ENCODE assay signal across 25 cellular contexts in genomic region chr3:183094711-183095110, GRCh38. TPM values are rescaled to one million over a fixed set of nuclear protein-coding genes. Genes with fewer than 3 reads are reported as not detected.
DNase-seq lines count a peak whose midpoint lies in the region; ATAC-seq and TF ChIP-seq lines count a peak whose summit lies in the region.
"Had no signal": no experiment of that assay in that cellular context is flagged by ENCODE, and none has a peak within 500 bp of the region (broad histone marks: within the 10 kb centered on the region; RNA-seq: fewer than 3 reads in every experiment).

No MANE protein-coding gene starts in this region.

- POLR2A ChIA-PET in activated CD4-positive, alpha-beta memory T cell treated with anti-CD3 and anti-CD28 coated beads for 36 hours (lab: Charles Lee): no interaction called here
- POLR2A ChIA-PET in activated CD4-positive, alpha-beta memory T cell treated with anti-CD3 and anti-CD28 coated beads, Interleukin-2, amount 10 ng/mL, durations not matched to agents 7 days and 5 days (lab: Charles Lee): no interaction called here

- no peak for ATAC-seq in HG02981 (IDR thresholded peaks at IDR 0.05; ENCODE audit: unreplicated experiment)
- ATAC-seq: activated CD4-positive, CD25-positive, alpha-beta regulatory T cell treated with anti-CD3 and anti-CD28 coated beads, Interleukin-2, amount 50 U/mL, for 24 hours; activated CD8-positive, alpha-beta T cell treated with anti-CD3 and anti-CD28 coated beads for 36 hours; activated naive CD4-positive, alpha-beta T cell treated with anti-CD3 and anti-CD28 coated beads, Interleukin-2, amount 50 U/mL, for 72 hours; GM23338; natural killer cell treated with Interleukin-12 subunit alpha and Interleukin-12 subunit beta and Interleukin-15 and Interleukin-18, amount 100 ng/mL, for 72 hours had no signal

- no peaks in the 10 kb centered on the region for H3K27me3 Mint-ChIP-seq in activated CD4-positive, alpha-beta memory T cell treated with anti-CD3 and anti-CD28 coated beads for 36 hours
- no peaks in the 10 kb centered on the region for H3K27me3 Mint-ChIP-seq in activated CD4-positive, alpha-beta memory T cell treated with anti-CD3 and anti-CD28 coated beads, Interleukin-2, amount 10 ng/mL, durations not matched to agents 7 days and 5 days
- H3K27me3 Mint-ChIP-seq: activated CD8-positive, alpha-beta T cell treated with anti-CD3 and anti-CD28 coated beads for 36 hours; natural killer cell treated with Interleukin-12 subunit alpha and Interleukin-12 subunit beta and Interleukin-15 and Interleukin-18, amount 100 ng/mL, for 72 hours had no signal

- no peak overlapping the region for H2AFZ ChIP-seq in mammary epithelial cell (ENCODE audit: low read depth, low read length)
- H2AFZ ChIP-seq: GM23338 had no signal

- no peaks in the 10 kb centered on the region for H3K9me3 Mint-ChIP-seq in activated CD4-positive, alpha-beta memory T cell treated with anti-CD3 and anti-CD28 coated beads for 36 hours
- no peaks in the 10 kb centered on the region for H3K9me3 Mint-ChIP-seq in activated CD4-positive, alpha-beta memory T cell treated with anti-CD3 and anti-CD28 coated beads, Interleukin-2, amount 10 ng/mL, durations not matched to agents 7 days and 5 days
- H3K9me3 Mint-ChIP-seq: activated CD8-positive, alpha-beta T cell treated with anti-CD3 and anti-CD28 coated beads for 36 hours; activated naive CD4-positive, alpha-beta T cell treated with anti-CD3 and anti-CD28 coated beads, Interleukin-2, amount 50 U/mL, for 72 hours; GM23338; natural killer cell treated with Interleukin-12 subunit alpha and Interleukin-12 subunit beta and Interleukin-15 and Interleukin-18, amount 100 ng/mL, for 72 hours had no signal

- H3K9me3 ChIP-seq in mammary epithelial cell (replicated peaks; ENCODE audit: insufficient read depth, low read length): no peaks in the 10 kb centered on the region

- no TSS peak for BruUV-seq in mammary epithelial cell (replicated peaks; lab: Mats Ljungman, UMichigan)

- DNase-seq in activated CD4-positive, alpha-beta memory T cell treated with anti-CD3 and anti-CD28 coated beads for 36 hours: no peak
- DNase-seq in activated CD4-positive, alpha-beta memory T cell treated with anti-CD3 and anti-CD28 coated beads, Interleukin-2, amount 10 ng/mL, durations not matched to agents 7 days and 5 days: no peak
- DNase-seq in mammary epithelial cell: peak; percentile 82
- peak; percentile 31 for DNase-seq in kidney epithelial cell (ENCODE audit: low read depth)
- DNase-seq in NCI-H1417 (lab: John Stamatoyannopoulos, UW): no peak
- DNase-seq in NCI-H1105 (lab: John Stamatoyannopoulos, UW): no peak
- no peak for DNase-seq in cortex of kidney (lab: John Stamatoyannopoulos, UW)
- DNase-seq: activated CD8-positive, alpha-beta T cell treated with anti-CD3 and anti-CD28 coated beads for 36 hours; activated effector memory CD4-positive, alpha-beta T cell treated with Interleukin-2 at 50 U/mL for 16 hours; amygdala; EL; glutamatergic neuron; islet precursor cell; NCI-H1105 treated with DMSO at 0.1 percent for 48 hours; NCI-H2029; NCI-H526; occipital lobe; SHP77 treated with DMSO at 0.1 percent for 48 hours; stimulated activated CD4-positive, alpha-beta T cell treated with anti-CD3 and anti-CD28 coated beads, Interleukin-4, amount 100 ng/mL, for 24 hours; trophoblast cell had no signal

- peaks cover 31% of the 10 kb centered on the region for H3K4me1 Mint-ChIP-seq in activated CD4-positive, alpha-beta memory T cell treated with anti-CD3 and anti-CD28 coated beads for 36 hours (ENCODE audit: low read depth)
- peaks cover 23% of the 10 kb centered on the region for H3K4me1 Mint-ChIP-seq in activated CD4-positive, alpha-beta memory T cell treated with anti-CD3 and anti-CD28 coated beads, Interleukin-2, amount 10 ng/mL, durations not matched to agents 7 days and 5 days

- TF ChIP-seq CTCF in mammary epithelial cell (conservative IDR thresholded peaks at IDR 0.05 in 1 of 2, IDR thresholded peaks at IDR 0.05 in 1 of 2; ENCODE audit: extremely low read depth in 1 of 2, insufficient read depth in 1 of 2, low read depth in 1 of 2, low read length in 2 of 2): no peak
- TF ChIP-seq CTCF in kidney epithelial cell (IDR thresholded peaks at IDR 0.05; ENCODE audit: insufficient read depth, low read length, poor library complexity, severe bottlenecking): no peak

- H3K79me2 ChIP-seq in mammary epithelial cell (ENCODE audit: insufficient read depth, low read length): peaks cover 27% of the 10 kb centered on the region

- H3K27ac ChIP-seq in mammary epithelial cell (ENCODE audit: insufficient read depth, low read depth, low read length): no peak overlapping the region

- peak overlapping the region; percentile 49 for H3K27ac Mint-ChIP-seq in activated CD4-positive, alpha-beta memory T cell treated with anti-CD3 and anti-CD28 coated beads for 36 hours
- no peak overlapping the region for H3K27ac Mint-ChIP-seq in activated CD4-positive, alpha-beta memory T cell treated with anti-CD3 and anti-CD28 coated beads, Interleukin-2, amount 10 ng/mL, durations not matched to agents 7 days and 5 days
- H3K27ac Mint-ChIP-seq: activated CD8-positive, alpha-beta T cell treated with anti-CD3 and anti-CD28 coated beads for 36 hours; activated naive CD4-positive, alpha-beta T cell treated with anti-CD3 and anti-CD28 coated beads, Interleukin-2, amount 50 U/mL, for 72 hours; GM23338; natural killer cell treated with Interleukin-12 subunit alpha and Interleukin-12 subunit beta and Interleukin-15 and Interleukin-18, amount 100 ng/mL, for 72 hours had no signal

- H3K4me3 ChIP-seq in mammary epithelial cell (replicated peaks in 1 of 3; ENCODE audit: insufficient read depth in 1 of 3, low read depth in 2 of 3, low read length in 3 of 3): no peak overlapping the region
- no peak overlapping the region for H3K4me3 ChIP-seq in kidney epithelial cell (ENCODE audit: low read depth, low read length)
- H3K4me3 ChIP-seq: GM23338 had no signal

- H3K4me3 Mint-ChIP-seq in activated CD4-positive, alpha-beta memory T cell treated with anti-CD3 and anti-CD28 coated beads for 36 hours: no peak overlapping the region
- H3K4me3 Mint-ChIP-seq in activated CD4-positive, alpha-beta memory T cell treated with anti-CD3 and anti-CD28 coated beads, Interleukin-2, amount 10 ng/mL, durations not matched to agents 7 days and 5 days: no peak overlapping the region
- H3K4me3 Mint-ChIP-seq: activated CD8-positive, alpha-beta T cell treated with anti-CD3 and anti-CD28 coated beads for 36 hours; GM23338; natural killer cell treated with Interleukin-12 subunit alpha and Interleukin-12 subunit beta and Interleukin-15 and Interleukin-18, amount 100 ng/mL, for 72 hours had no signal

- no peak overlapping the region for H3K4me2 ChIP-seq in mammary epithelial cell (ENCODE audit: insufficient read depth, low read depth, low read length)
- H3K4me2 ChIP-seq: GM23338 had no signal

- intact Hi-C loops in activated CD4-positive, alpha-beta memory T cell treated with anti-CD3 and anti-CD28 coated beads for 36 hours (cut with micrococcal nuclease): loop anchor here (5.0 kb wide), 2 partner anchors 127 to 302 kb away; partner anchors contain the start of gene ATP11B
- intact Hi-C loops in mammary epithelial cell (cut with micrococcal nuclease): loop anchor here (10.0 kb wide), 1 partner anchor 380 kb away; no protein-coding TSS in a partner anchor

- CTCF ChIA-PET in activated CD4-positive, alpha-beta memory T cell treated with anti-CD3 and anti-CD28 coated beads for 36 hours (lab: Charles Lee): interaction anchor here (4.9 kb wide), 1 partner anchor 9 kb away, joined by 36 read pairs; no protein-coding TSS in a partner anchor
- CTCF ChIA-PET in activated CD4-positive, alpha-beta memory T cell treated with anti-CD3 and anti-CD28 coated beads, Interleukin-2, amount 10 ng/mL, durations not matched to agents 7 days and 5 days (lab: Charles Lee): interaction anchor here (1.3 to 6.0 kb wide), 2 partner anchors 10 to 288 kb away, joined by 3 to 42 read pairs; no protein-coding TSS in a partner anchor
- CTCF ChIA-PET in mammary epithelial cell (lab: Charles Lee; ENCODE audit: low non-redundant PET): no interaction called here

- H3K4me1 ChIP-seq in mammary epithelial cell (ENCODE audit: insufficient read depth, low read length): peaks cover 16% of the 10 kb centered on the region

- dilution Hi-C loops in mammary epithelial cell (cut with HindIII; ENCODE audit: low sequenced_read_pairs): no loop called here

- H3K9ac ChIP-seq in mammary epithelial cell (ENCODE audit: insufficient read depth, low read length): no peak overlapping the region

- H3K27me3 ChIP-seq in mammary epithelial cell (ENCODE audit: insufficient read depth, low read length) (no peaks in the 10 kb centered on the region), kidney epithelial cell (ENCODE audit: control insufficient read depth, insufficient read depth, low read length) (no peaks in the 10 kb centered on the region)

- no peaks in the 10 kb centered on the region for H4K20me1 ChIP-seq in mammary epithelial cell (ENCODE audit: insufficient read depth, low read length)

- 39% methylated on average over 4 of the region's 4 CpGs for WGBS in mammary epithelial cell (ENCODE audit: low coverage, missing lambda C conversion rate)

- in situ Hi-C loops in mammary epithelial cell (cut with MboI; ENCODE audit: low sequenced_read_pairs in 2 of 2): no loop called here

- peaks cover 21% of the 10 kb centered on the region for H3K36me3 Mint-ChIP-seq in activated CD4-positive, alpha-beta memory T cell treated with anti-CD3 and anti-CD28 coated beads for 36 hours
- H3K36me3 Mint-ChIP-seq in activated CD4-positive, alpha-beta memory T cell treated with anti-CD3 and anti-CD28 coated beads, Interleukin-2, amount 10 ng/mL, durations not matched to agents 7 days and 5 days (ENCODE audit: low read depth): peaks cover 29% of the 10 kb centered on the region

- H3K36me3 ChIP-seq in mammary epithelial cell (ENCODE audit: insufficient read depth, low read length): peaks cover 8% of the 10 kb centered on the region
- no peaks in the 10 kb centered on the region for H3K36me3 ChIP-seq in kidney epithelial cell (ENCODE audit: control insufficient read depth, insufficient read depth, low read length)

RNA-seq across cellular contexts. Expression of gene MCCC1, which starts 4.6 kb away (rescaled TPM):
- total RNA-seq in activated CD4-positive, alpha-beta memory T cell treated with anti-CD3 and anti-CD28 coated beads for 36 hours: 10 to 100 TPM; 28.4 to 29.7 TPM
- total RNA-seq in activated CD4-positive, alpha-beta memory T cell treated with anti-CD3 and anti-CD28 coated beads, Interleukin-2, amount 10 ng/mL, durations not matched to agents 7 days and 5 days: 10 to 100 TPM; 23.5 to 27.5 TPM
- total RNA-seq in mammary epithelial cell (10 to 100 TPM; 14.0 to 15.3 TPM), kidney epithelial cell (15.9 and 18.0 TPM in 2 replicates)
- polyA plus RNA-seq in mammary epithelial cell: 11.2 TPM
- polyA minus RNA-seq in mammary epithelial cell: 5.8 TPM

Comparison
In these comparisons a context has a peak if more than half of its experiments do, and no peak if none do; other contexts are left out.
1. DNase-seq: peak in mammary epithelial cell (single experiment) and kidney epithelial cell (single experiment); none in activated CD4-positive, alpha-beta memory T cell treated with anti-CD3 and anti-CD28 coated beads for 36 hours (single experiment), activated CD4-positive, alpha-beta memory T cell treated with anti-CD3 and anti-CD28 coated beads, Interleukin-2, amount 10 ng/mL, durations not matched to agents 7 days and 5 days (single experiment), NCI-H1417 (0 of 3), NCI-H1105 (single experiment) and cortex of kidney (single experiment).